In genomic region chr20:658202-658601, GRCh38 we compare ENCODE assay signal across 1 cellular context.
TF ChIP-seq lines count a peak whose summit lies in the region.

No MANE protein-coding gene starts in this region.

TF ChIP-seq in IMR-90, 13 proteins besides CTCF, POLR2A, EP300 and RAD21:
- no peak for TF ChIP-seq BHLHE40 (IDR thresholded peaks at IDR 0.05; ENCODE audit: low read depth, low read length)
- TF ChIP-seq NFE2L2 (IDR thresholded peaks at IDR 0.05; ENCODE audit: low read depth, low read length) = no peak
- no peak for TF ChIP-seq RFX5 (IDR thresholded peaks at IDR 0.05; ENCODE audit: low read depth, low read length)
- no peak for TF ChIP-seq CEBPB (IDR thresholded peaks at IDR 0.05; ENCODE audit: low read depth, low read length)
- no peak for TF ChIP-seq FOS (IDR thresholded peaks at IDR 0.05; ENCODE audit: low read depth, low read length)
- TF ChIP-seq RCOR1 (IDR thresholded peaks at IDR 0.05; ENCODE audit: insufficient replicate concordance, low read length) = no peak
- TF ChIP-seq MAFK (IDR thresholded peaks at IDR 0.05; ENCODE audit: low read depth, low read length) = no peak
- TF ChIP-seq ELK1 (IDR thresholded peaks at IDR 0.05; ENCODE audit: borderline replicate concordance, low read depth, low read length) = no peak
